In genomic region chr9:126656214-126656613, GRCh38 we compare ENCODE assay signal across 1 cellular context.
A peak's percentile ranks its signal among the peaks of the same experiment; 100 is the strongest.
TF ChIP-seq lines count a peak whose summit lies in the region.

No MANE protein-coding gene starts in this region.

TF ChIP-seq in K562, 482 proteins besides CTCF, POLR2A, EP300 and RAD21:
- TF ChIP-seq DACH1 (IDR thresholded peaks at IDR 0.05; ENCODE audit: partially characterized antibody) = peak; percentile 91
